ENCODE assay signal across 8 cellular contexts in the genomic region with DNA sequence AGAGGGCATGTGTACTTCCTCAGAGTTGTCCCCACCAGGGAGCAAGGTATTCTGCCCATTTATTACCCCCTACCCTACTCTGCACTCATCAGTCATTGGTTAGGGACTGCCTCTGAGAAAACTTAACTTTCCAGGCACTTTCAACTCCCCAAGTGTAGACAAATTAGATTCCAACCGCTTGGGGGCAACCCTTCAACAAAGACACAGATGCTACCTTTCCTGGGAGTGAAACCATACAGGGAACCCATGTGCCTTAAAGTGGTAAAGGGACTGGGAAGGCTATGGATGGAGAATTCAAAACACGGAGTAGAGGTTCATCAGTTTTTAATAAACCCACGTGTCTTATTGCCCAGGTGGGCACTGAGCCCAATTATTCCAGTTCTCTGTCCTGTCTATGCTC. TPM values are rescaled to one million over a fixed set of nuclear protein-coding genes. Genes with fewer than 3 reads are reported as not detected.
DNase-seq lines count a peak whose midpoint lies in the region; ATAC-seq and TF ChIP-seq lines count a peak whose summit lies in the region.

No MANE protein-coding gene starts in this region.

- peak; percentile 65 for TF ChIP-seq CTCF in cardiac muscle cell (IDR thresholded peaks at IDR 0.05; ENCODE audit: low read depth, low read length)
- TF ChIP-seq CTCF in activated CD8-positive, alpha-beta T cell treated with anti-CD3 and anti-CD28 coated beads for 36 hours (IDR thresholded peaks at IDR 0.05) = no peak

- ATAC-seq in activated CD8-positive, alpha-beta T cell treated with anti-CD3 and anti-CD28 coated beads for 36 hours = no peak

- H3K4me3 Mint-ChIP-seq in activated T-helper 1 cell treated with anti-CD3 and anti-CD28 coated beads, Interleukin-12 subunit alpha, Interleukin-12 subunit beta, Interleukin-2, Interleukin-4 antibody, amounts not matched to agents 30 ng/mL and 10 ng/mL and 1 ng/mL, durations not matched to agents 14 hours and 24 hours and 36 hours = no peak overlapping the region
- no peak overlapping the region for H3K4me3 Mint-ChIP-seq in activated CD8-positive, alpha-beta T cell treated with anti-CD3 and anti-CD28 coated beads for 36 hours

- no peaks in the 10 kb centered on the region for H3K9me3 Mint-ChIP-seq in activated T-helper 1 cell treated with anti-CD3 and anti-CD28 coated beads, Interleukin-12 subunit alpha, Interleukin-12 subunit beta, Interleukin-2, Interleukin-4 antibody, amounts not matched to agents 30 ng/mL and 10 ng/mL and 1 ng/mL, durations not matched to agents 14 hours and 24 hours and 36 hours
- H3K9me3 Mint-ChIP-seq in activated CD8-positive, alpha-beta T cell treated with anti-CD3 and anti-CD28 coated beads for 36 hours = no peaks in the 10 kb centered on the region

- no peaks in the 10 kb centered on the region for H3K4me1 Mint-ChIP-seq in activated T-helper 1 cell treated with anti-CD3 and anti-CD28 coated beads, Interleukin-12 subunit alpha, Interleukin-12 subunit beta, Interleukin-2, Interleukin-4 antibody, amounts not matched to agents 30 ng/mL and 10 ng/mL and 1 ng/mL, durations not matched to agents 14 hours and 24 hours and 36 hours (ENCODE audit: low read depth)
- no peaks in the 10 kb centered on the region for H3K4me1 Mint-ChIP-seq in activated CD8-positive, alpha-beta T cell treated with anti-CD3 and anti-CD28 coated beads for 36 hours (ENCODE audit: low read depth)

- H3K36me3 ChIP-seq in SJCRH30 (no peaks in the 10 kb centered on the region), cardiac muscle cell (no peaks in the 10 kb centered on the region)

- intact Hi-C loops in activated T-helper 1 cell treated with anti-CD3 and anti-CD28 coated beads, Interleukin-12 subunit alpha, Interleukin-12 subunit beta, Interleukin-2, Interleukin-4 antibody, amounts not matched to agents 30 ng/mL and 10 ng/mL and 1 ng/mL, durations not matched to agents 14 hours and 24 hours and 36 hours (cut with micrococcal nuclease) = no loop called here
- intact Hi-C loops in activated CD8-positive, alpha-beta T cell treated with anti-CD3 and anti-CD28 coated beads for 36 hours (cut with micrococcal nuclease) = no loop called here

- H3K27me3 Mint-ChIP-seq in activated T-helper 1 cell treated with anti-CD3 and anti-CD28 coated beads, Interleukin-12 subunit alpha, Interleukin-12 subunit beta, Interleukin-2, Interleukin-4 antibody, amounts not matched to agents 30 ng/mL and 10 ng/mL and 1 ng/mL, durations not matched to agents 14 hours and 24 hours and 36 hours (ENCODE audit: insufficient read depth) = peaks cover 4% of the 10 kb centered on the region
- peaks cover 2% of the 10 kb centered on the region for H3K27me3 Mint-ChIP-seq in activated CD8-positive, alpha-beta T cell treated with anti-CD3 and anti-CD28 coated beads for 36 hours

- DNase-seq in SIG-M5 treated with dmso at 0.1 percent for 504 hours (lab: John Stamatoyannopoulos, UW; ENCODE audit: unreplicated experiment) (peak; percentile 64), SIG-M5 (lab: John Stamatoyannopoulos, UW) (no peak), SJCRH30 (peak; percentile 41 to 76), cardiac muscle cell (ENCODE audit: low read depth in 1 of 2, low spot score in 1 of 2) (peak; percentile 74 to 77), stromal cell of bone marrow (ENCODE audit: low read depth) (peak; percentile 40), DMS79 treated with DMSO at 0.1 percent for 48 hours (lab: John Stamatoyannopoulos, UW) (no peak)
- DNase-seq in activated T-helper 1 cell treated with anti-CD3 and anti-CD28 coated beads, Interleukin-12 subunit alpha, Interleukin-12 subunit beta, Interleukin-2, Interleukin-4 antibody, amounts not matched to agents 30 ng/mL and 10 ng/mL and 1 ng/mL, durations not matched to agents 14 hours and 24 hours and 36 hours (ENCODE audit: low spot score) = no peak
- DNase-seq in activated CD8-positive, alpha-beta T cell treated with anti-CD3 and anti-CD28 coated beads for 36 hours = no peak

- H3K4me1 ChIP-seq in SJCRH30 (no peaks in the 10 kb centered on the region), cardiac muscle cell (ENCODE audit: low read depth) (no peaks in the 10 kb centered on the region)

- no peak overlapping the region for H3K27ac Mint-ChIP-seq in activated T-helper 1 cell treated with anti-CD3 and anti-CD28 coated beads, Interleukin-12 subunit alpha, Interleukin-12 subunit beta, Interleukin-2, Interleukin-4 antibody, amounts not matched to agents 30 ng/mL and 10 ng/mL and 1 ng/mL, durations not matched to agents 14 hours and 24 hours and 36 hours
- no peak overlapping the region for H3K27ac Mint-ChIP-seq in activated CD8-positive, alpha-beta T cell treated with anti-CD3 and anti-CD28 coated beads for 36 hours

- no peaks in the 10 kb centered on the region for H3K36me3 Mint-ChIP-seq in activated T-helper 1 cell treated with anti-CD3 and anti-CD28 coated beads, Interleukin-12 subunit alpha, Interleukin-12 subunit beta, Interleukin-2, Interleukin-4 antibody, amounts not matched to agents 30 ng/mL and 10 ng/mL and 1 ng/mL, durations not matched to agents 14 hours and 24 hours and 36 hours (ENCODE audit: low read depth)
- H3K36me3 Mint-ChIP-seq in activated CD8-positive, alpha-beta T cell treated with anti-CD3 and anti-CD28 coated beads for 36 hours (ENCODE audit: low read depth) = no peaks in the 10 kb centered on the region

- H3K9me3 ChIP-seq in SJCRH30 (replicated peaks) = no peaks in the 10 kb centered on the region
- H3K9me3 ChIP-seq in cardiac muscle cell (ENCODE audit: low read depth) = no peaks in the 10 kb centered on the region

- CTCF ChIA-PET in activated CD8-positive, alpha-beta T cell treated with anti-CD3 and anti-CD28 coated beads for 36 hours (lab: Charles Lee) = no interaction called here

- H3K27me3 ChIP-seq in SJCRH30 (no peaks in the 10 kb centered on the region), cardiac muscle cell (no peaks in the 10 kb centered on the region)

- POLR2A ChIA-PET in activated CD8-positive, alpha-beta T cell treated with anti-CD3 and anti-CD28 coated beads for 36 hours (lab: Charles Lee) = no interaction called here

- H3K4me3 ChIP-seq in SJCRH30 = no peak overlapping the region
- no peak overlapping the region for H3K4me3 ChIP-seq in cardiac muscle cell

- H3K27ac ChIP-seq in SJCRH30 = no peak overlapping the region
- H3K27ac ChIP-seq in cardiac muscle cell = no peak overlapping the region

RNA-seq across cellular contexts. Expression of a gene that starts 19.4 kb away (rescaled TPM):
- total RNA-seq in SJCRH30 (2014; rRNA removed; shearing (Covaris generic)) = 94.6 and 96.3 TPM in 2 replicates
- total RNA-seq in cardiac muscle cell = 139 and 140 TPM in 2 replicates
- 246 and 290 TPM in 2 replicates for polyA plus RNA-seq in cardiac muscle cell
- total RNA-seq in activated T-helper 1 cell treated with anti-CD3 and anti-CD28 coated beads, Interleukin-12 subunit alpha, Interleukin-12 subunit beta, Interleukin-2, Interleukin-4 antibody, amounts not matched to agents 30 ng/mL and 10 ng/mL and 1 ng/mL, durations not matched to agents 14 hours and 24 hours and 36 hours = 11.8 and 13.9 TPM in 2 replicates
- 10 to 100 TPM; 16.5 to 23.2 TPM for total RNA-seq in activated CD8-positive, alpha-beta T cell treated with anti-CD3 and anti-CD28 coated beads for 36 hours

Comparison
In these comparisons a context has a peak if more than half of its experiments do, and no peak if none do; other contexts are left out.
1. DNase-seq: peak in SIG-M5 treated with dmso at 0.1 percent for 504 hours (single experiment), SJCRH30 (2 of 2), cardiac muscle cell (2 of 2) and stromal cell of bone marrow (single experiment); none in SIG-M5 (single experiment), DMS79 treated with DMSO at 0.1 percent for 48 hours (single experiment), activated T-helper 1 cell treated with anti-CD3 and anti-CD28 coated beads, Interleukin-12 subunit alpha, Interleukin-12 subunit beta, Interleukin-2, Interleukin-4 antibody, amounts not matched to agents 30 ng/mL and 10 ng/mL and 1 ng/mL, durations not matched to agents 14 hours and 24 hours and 36 hours (single experiment) and activated CD8-positive, alpha-beta T cell treated with anti-CD3 and anti-CD28 coated beads for 36 hours (single experiment).